ENCODE assay signal across 31 cellular contexts in the genomic region with DNA sequence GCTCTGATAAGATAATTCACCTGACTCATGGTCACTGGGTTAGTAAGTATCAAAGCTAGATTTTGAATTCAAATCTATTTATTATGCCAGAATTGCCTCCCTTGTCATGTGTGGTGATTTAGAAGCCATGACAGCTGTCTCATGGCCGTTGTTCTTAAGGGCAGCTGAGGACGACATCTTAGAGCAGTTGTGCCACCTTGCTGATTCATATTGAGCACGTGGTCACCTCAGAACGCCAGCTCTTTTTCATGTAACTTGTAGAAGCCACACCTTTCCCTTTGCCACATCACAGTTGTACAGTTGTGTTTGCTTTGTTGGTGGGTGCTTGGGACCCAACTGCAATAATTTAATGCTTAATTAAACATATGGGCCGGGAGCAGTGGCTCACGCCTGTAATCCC. TPM values are rescaled to one million over a fixed set of nuclear protein-coding genes. Genes with fewer than 3 reads are reported as not detected.
"Had no signal": no experiment of that assay in that cellular context is flagged by ENCODE, and none has a peak within 500 bp of the region (broad histone marks: within the 10 kb centered on the region; RNA-seq: fewer than 3 reads in every experiment).

No MANE protein-coding gene starts in this region.

- H3K27me3 Mint-ChIP-seq: activated B cell treated with CpG ODN at 0.5 μM for 24 hours; activated CD8-positive, alpha-beta T cell treated with anti-CD3 and anti-CD28 coated beads for 36 hours; activated T-helper 17 cell treated with anti-CD3 and anti-CD28 coated beads, Interleukin-2, amount 50 U/mL, for 72 hours; T-cell had no signal

- DNase-seq: activated B cell treated with CpG ODN at 0.5 μM for 24 hours; activated CD4-positive, alpha-beta T cell treated with anti-CD3 and anti-CD28 coated beads for 48 hours; activated CD4-positive, alpha-beta T cell treated with anti-CD3 and anti-CD28 coated beads, Interleukin-2, amount 50 U/mL, for 1 hour; activated CD4-positive, alpha-beta T cell treated with anti-CD3 and anti-CD28 coated beads, Interleukin-2, amount 50 U/mL, for 48 hours; activated CD8-positive, alpha-beta memory T cell treated with anti-CD3 and anti-CD28 coated beads for 24 hours; activated CD8-positive, alpha-beta T cell treated with anti-CD3 and anti-CD28 coated beads for 36 hours; activated effector memory CD4-positive, alpha-beta T cell treated with Interleukin-2 at 50 U/mL for 16 hours; activated gamma-delta T cell treated with Interleukin-2 at 50 U/mL for 16 hours; activated naive CD4-positive, alpha-beta T cell treated with anti-CD3 and anti-CD28 coated beads for 36 hours; activated naive CD8-positive, alpha-beta T cell treated with anti-CD3 and anti-CD28 coated beads, Interleukin-2, amount 10 ng/mL, durations not matched to agents 7 days and 5 days; activated T-cell treated with anti-CD3 and anti-CD28 coated beads, Interleukin-2, amount 50 U/mL, for 4 hours; central memory CD4-positive, alpha-beta T cell; cerebellar nuclear complex; colonic mucosa; effector CD8-positive, alpha-beta T cell; esophagus squamous epithelium; head of caudate nucleus; T-cell; T-helper 9 cell; WERI-Rb-1 had no signal

- H3K27me3 ChIP-seq: ascending aorta, breast epithelium, colonic mucosa had no signal

- H3K4me3 Mint-ChIP-seq: activated B cell treated with CpG ODN at 0.5 μM for 24 hours; activated CD8-positive, alpha-beta T cell treated with anti-CD3 and anti-CD28 coated beads for 36 hours; activated naive CD4-positive, alpha-beta T cell treated with anti-CD3 and anti-CD28 coated beads for 36 hours; activated naive CD8-positive, alpha-beta T cell treated with anti-CD3 and anti-CD28 coated beads, Interleukin-2, amount 10 ng/mL, durations not matched to agents 7 days and 5 days; activated T-cell treated with anti-CD3 and anti-CD28 coated beads, Interleukin-2, amount 50 U/mL, for 4 hours; activated T-helper 17 cell treated with anti-CD3 and anti-CD28 coated beads, Interleukin-2, amount 50 U/mL, for 72 hours; brain; T-cell; T-helper 1 cell treated with Interleukin-12 subunit alpha and Interleukin-12 subunit beta and Interleukin-4 antibody, amounts not matched to agents 30 μg/mL and 1 μg/mL, for 36 hours had no signal

- H3K27ac Mint-ChIP-seq: activated CD8-positive, alpha-beta T cell treated with anti-CD3 and anti-CD28 coated beads for 36 hours; activated naive CD4-positive, alpha-beta T cell treated with anti-CD3 and anti-CD28 coated beads for 36 hours; activated naive CD4-positive, alpha-beta T cell treated with anti-CD3 and anti-CD28 coated beads, Interleukin-2, amount 50 U/mL, for 72 hours; activated naive CD8-positive, alpha-beta T cell treated with anti-CD3 and anti-CD28 coated beads, Interleukin-2, amount 10 ng/mL, durations not matched to agents 7 days and 5 days; activated T-helper 17 cell treated with anti-CD3 and anti-CD28 coated beads, Interleukin-2, amount 50 U/mL, for 72 hours; brain; T-cell; T-helper 1 cell treated with Interleukin-12 subunit alpha and Interleukin-12 subunit beta and Interleukin-4 antibody, amounts not matched to agents 30 μg/mL and 1 μg/mL, for 36 hours had no signal

- H3K36me3 ChIP-seq: ascending aorta, breast epithelium, cardiac muscle cell, colonic mucosa, esophagus squamous epithelium, WERI-Rb-1 had no signal

- H3K9me3 Mint-ChIP-seq: activated B cell treated with CpG ODN at 0.5 μM for 24 hours; activated CD8-positive, alpha-beta T cell treated with anti-CD3 and anti-CD28 coated beads for 36 hours; activated naive CD4-positive, alpha-beta T cell treated with anti-CD3 and anti-CD28 coated beads for 36 hours; activated naive CD4-positive, alpha-beta T cell treated with anti-CD3 and anti-CD28 coated beads, Interleukin-2, amount 50 U/mL, for 72 hours; activated naive CD8-positive, alpha-beta T cell treated with anti-CD3 and anti-CD28 coated beads, Interleukin-2, amount 10 ng/mL, durations not matched to agents 7 days and 5 days; activated T-cell treated with anti-CD3 and anti-CD28 coated beads, Interleukin-2, amount 50 U/mL, for 4 hours; activated T-helper 17 cell treated with anti-CD3 and anti-CD28 coated beads, Interleukin-2, amount 50 U/mL, for 72 hours; T-cell; T-helper 1 cell treated with Interleukin-12 subunit alpha and Interleukin-12 subunit beta and Interleukin-4 antibody, amounts not matched to agents 30 μg/mL and 1 μg/mL, for 36 hours had no signal

- H3K4me1 ChIP-seq: colonic mucosa had no signal

- H3K4me3 ChIP-seq: ascending aorta, breast epithelium, cardiac muscle cell, colonic mucosa, esophagus squamous epithelium had no signal

- H3K9me3 ChIP-seq: ascending aorta, breast epithelium, colonic mucosa, esophagus squamous epithelium had no signal

- ATAC-seq: activated CD4-positive, CD25-positive, alpha-beta regulatory T cell treated with anti-CD3 and anti-CD28 coated beads, Interleukin-2, amount 50 U/mL, for 24 hours; activated CD8-positive, alpha-beta T cell treated with anti-CD3 and anti-CD28 coated beads for 36 hours; activated naive CD4-positive, alpha-beta T cell treated with anti-CD3 and anti-CD28 coated beads, Interleukin-2, amount 50 U/mL, for 72 hours; activated T-cell treated with anti-CD3 and anti-CD28 coated beads, Interleukin-2, amount 50 U/mL, for 4 hours; activated T-helper 17 cell treated with anti-CD3 and anti-CD28 coated beads, Interleukin-2, amount 50 U/mL, for 72 hours; T-cell had no signal

- H3K36me3 Mint-ChIP-seq: activated naive CD8-positive, alpha-beta T cell treated with anti-CD3 and anti-CD28 coated beads, Interleukin-2, amount 10 ng/mL, durations not matched to agents 7 days and 5 days; brain; T-cell had no signal

- H3K27ac ChIP-seq: ascending aorta, breast epithelium, cardiac muscle cell, colonic mucosa, epithelial cell of prostate, esophagus squamous epithelium, WERI-Rb-1 had no signal

RNA-seq across cellular contexts. Expression of a gene that starts 4.3 kb away (rescaled TPM):
- total RNA-seq: endothelial cell of umbilical vein, fibroblast of villous mesenchyme had no signal
